Comparison of ENCODE assay signal across 14 cellular contexts in genomic region chr20:53527196-53527595, GRCh38.
DNase-seq lines count a peak whose midpoint lies in the region; ATAC-seq and TF ChIP-seq lines count a peak whose summit lies in the region.
"Had no signal": no experiment of that assay in that cellular context is flagged by ENCODE, and none has a peak within 500 bp of the region (broad histone marks: within the 10 kb centered on the region; RNA-seq: fewer than 3 reads in every experiment).

No MANE protein-coding gene starts in this region.

- WGBS in endodermal cell (ENCODE audit: insufficient coverage in 1 of 2, insufficient read length in 1 of 2), 2 experiments = 88 to 93% methylated on average over 5 to 8 of the region's 8 CpGs

- H3K9ac ChIP-seq in DND-41 (ENCODE audit: low read depth, low read length) (no peak overlapping the region), endodermal cell (ENCODE audit: extremely low read depth, low read length, poor library complexity, severe bottlenecking) (no peak overlapping the region)
- H3K9ac ChIP-seq: BLaER1 treated with 17β-estradiol and CSF1 and Interleukin-3, amounts not matched to agents 10 nM and 100 nM had no signal

- no peaks in the 10 kb centered on the region for H3K9me3 ChIP-seq in DND-41 (ENCODE audit: insufficient read depth, low read length, severe bottlenecking)
- H3K9me3 ChIP-seq in endodermal cell (ENCODE audit: control insufficient read depth, low read length) = no peaks in the 10 kb centered on the region
- H3K9me3 ChIP-seq: BLaER1 treated with 17β-estradiol and CSF1 and Interleukin-3, amounts not matched to agents 10 nM and 100 nM had no signal

- no peak for TF ChIP-seq CTCF in DND-41 (IDR thresholded peaks at IDR 0.05; ENCODE audit: borderline replicate concordance, extremely low read depth, low read length, poor library complexity, severe bottlenecking)
- no peak for TF ChIP-seq CTCF in endodermal cell (conservative IDR thresholded peaks at IDR 0.05)
- no peak for TF ChIP-seq CTCF in neural crest cell (conservative IDR thresholded peaks at IDR 0.05)

- no peaks in the 10 kb centered on the region for H4K20me1 ChIP-seq in DND-41 (ENCODE audit: insufficient read depth, low read length)
- H4K20me1 ChIP-seq: BLaER1 treated with 17β-estradiol and CSF1 and Interleukin-3, amounts not matched to agents 10 nM and 100 nM had no signal

- H3K27me3 ChIP-seq in DND-41 (ENCODE audit: insufficient read depth, low read length, poor library complexity) = no peaks in the 10 kb centered on the region
- no peaks in the 10 kb centered on the region for H3K27me3 ChIP-seq in endodermal cell (ENCODE audit: control insufficient read depth, insufficient read depth, low read length, poor library complexity, severe bottlenecking)
- H3K27me3 ChIP-seq: BLaER1 treated with 17β-estradiol and CSF1 and Interleukin-3, amounts not matched to agents 10 nM and 100 nM had no signal

- H3K4me1 Mint-ChIP-seq in endodermal cell = no peaks in the 10 kb centered on the region
- peaks cover 4% of the 10 kb centered on the region for H3K4me1 Mint-ChIP-seq in neural crest cell
- H3K4me1 Mint-ChIP-seq in activated naive CD8-positive, alpha-beta T cell treated with anti-CD3 and anti-CD28 coated beads for 36 hours = no peaks in the 10 kb centered on the region
- H3K4me1 Mint-ChIP-seq: CD4-positive, CD25-positive, alpha-beta regulatory T cell had no signal

- no peaks in the 10 kb centered on the region for H3K79me2 ChIP-seq in DND-41 (ENCODE audit: insufficient read depth, low read length)

- H3K36me3 Mint-ChIP-seq in endodermal cell (ENCODE audit: low read depth) (no peaks in the 10 kb centered on the region), neural crest cell (ENCODE audit: low read depth) (no peaks in the 10 kb centered on the region)
- no peaks in the 10 kb centered on the region for H3K36me3 Mint-ChIP-seq in activated naive CD8-positive, alpha-beta T cell treated with anti-CD3 and anti-CD28 coated beads for 36 hours
- H3K36me3 Mint-ChIP-seq: CD4-positive, CD25-positive, alpha-beta regulatory T cell had no signal

- ATAC-seq in DND-41 (ENCODE audit: insufficient read depth, low read depth) = no peak
- no peak for ATAC-seq in HG03159 (IDR thresholded peaks at IDR 0.05; ENCODE audit: unreplicated experiment)
- ATAC-seq: HCT116 had no signal

- H3K4me2 ChIP-seq in DND-41 (ENCODE audit: insufficient read depth, low read length) = no peak overlapping the region
- H3K4me2 ChIP-seq: BLaER1 treated with 17β-estradiol and CSF1 and Interleukin-3, amounts not matched to agents 10 nM and 100 nM had no signal

- H3K27me3 Mint-ChIP-seq in endodermal cell (ENCODE audit: insufficient read depth) (no peaks in the 10 kb centered on the region), neural crest cell (ENCODE audit: low read depth) (no peaks in the 10 kb centered on the region)
- H3K27me3 Mint-ChIP-seq in activated naive CD8-positive, alpha-beta T cell treated with anti-CD3 and anti-CD28 coated beads for 36 hours = no peaks in the 10 kb centered on the region
- H3K27me3 Mint-ChIP-seq: CD4-positive, CD25-positive, alpha-beta regulatory T cell had no signal

- H3K27ac Mint-ChIP-seq in endodermal cell = no peak overlapping the region
- peak overlapping the region; percentile 57 for H3K27ac Mint-ChIP-seq in neural crest cell (ENCODE audit: unreplicated experiment)
- H3K27ac Mint-ChIP-seq in activated naive CD8-positive, alpha-beta T cell treated with anti-CD3 and anti-CD28 coated beads for 36 hours = no peak overlapping the region
- H3K27ac Mint-ChIP-seq: CD4-positive, CD25-positive, alpha-beta regulatory T cell had no signal

- H3K9me3 Mint-ChIP-seq in endodermal cell (no peaks in the 10 kb centered on the region), neural crest cell (no peaks in the 10 kb centered on the region)
- no peaks in the 10 kb centered on the region for H3K9me3 Mint-ChIP-seq in activated naive CD8-positive, alpha-beta T cell treated with anti-CD3 and anti-CD28 coated beads for 36 hours
- H3K9me3 Mint-ChIP-seq: CD4-positive, CD25-positive, alpha-beta regulatory T cell had no signal

- DNase-seq in NCI-H2227 (lab: John Stamatoyannopoulos, UW; ENCODE audit: unreplicated experiment) (peak; percentile 8), NCI-H2227 treated with DMSO at 0.1 percent for 48 hours (lab: John Stamatoyannopoulos, UW) (no peak), DND-41 (no peak), endodermal cell (peak; percentile 51), neural crest cell (ENCODE audit: low read depth, low spot score) (no peak), NCI-H748 treated with DMSO at 0.1 percent for 48 hours (lab: John Stamatoyannopoulos, UW) (no peak)
- no peak for DNase-seq in activated naive CD8-positive, alpha-beta T cell treated with anti-CD3 and anti-CD28 coated beads for 36 hours
- DNase-seq: CD4-positive, CD25-positive, alpha-beta regulatory T cell; DMS53 had no signal

- H3K36me3 ChIP-seq in DND-41 (ENCODE audit: insufficient read depth, low read length) (no peaks in the 10 kb centered on the region), endodermal cell (ENCODE audit: control insufficient read depth, insufficient read depth, low read length) (no peaks in the 10 kb centered on the region)
- H3K36me3 ChIP-seq: BLaER1 treated with 17β-estradiol and CSF1 and Interleukin-3, amounts not matched to agents 10 nM and 100 nM had no signal

- H3K4me1 ChIP-seq in DND-41 (ENCODE audit: insufficient read depth, low read length) = no peaks in the 10 kb centered on the region
- H3K4me1 ChIP-seq in endodermal cell (ENCODE audit: control insufficient read depth, insufficient read depth, low read length) = no peaks in the 10 kb centered on the region
- H3K4me1 ChIP-seq: BLaER1 treated with 17β-estradiol and CSF1 and Interleukin-3, amounts not matched to agents 10 nM and 100 nM had no signal

- H3K4me3 Mint-ChIP-seq in endodermal cell (no peak overlapping the region), neural crest cell (no peak overlapping the region)
- H3K4me3 Mint-ChIP-seq in activated naive CD8-positive, alpha-beta T cell treated with anti-CD3 and anti-CD28 coated beads for 36 hours = no peak overlapping the region
- H3K4me3 Mint-ChIP-seq: CD4-positive, CD25-positive, alpha-beta regulatory T cell had no signal

- H3K4me3 ChIP-seq in DND-41 (ENCODE audit: low read depth in 1 of 2, low read length in 2 of 2) (no peak overlapping the region), endodermal cell (ENCODE audit: low read length) (no peak overlapping the region)
- H3K4me3 ChIP-seq: BLaER1 treated with 17β-estradiol and CSF1 and Interleukin-3, amounts not matched to agents 10 nM and 100 nM had no signal

- H3K27ac ChIP-seq in DND-41 (ENCODE audit: low read length) (no peak overlapping the region), endodermal cell (ENCODE audit: low read depth, low read length) (no peak overlapping the region)
- H3K27ac ChIP-seq: 22Rv1; BLaER1 treated with 17β-estradiol and CSF1 and Interleukin-3, amounts not matched to agents 10 nM and 100 nM; HL-60 had no signal

- H2AFZ ChIP-seq in DND-41 (ENCODE audit: low read depth, low read length) = 0 out of 2 replicates have a peak overlapping the region, but pooled peaks have one; percentile 13

Comparison
In these comparisons a context has a peak if more than half of its experiments do, and no peak if none do; other contexts are left out.
1. DNase-seq: peak in NCI-H2227 (single experiment) and endodermal cell (single experiment); none in NCI-H2227 treated with DMSO at 0.1 percent for 48 hours (single experiment), DND-41 (single experiment), neural crest cell (single experiment), NCI-H748 treated with DMSO at 0.1 percent for 48 hours (single experiment) and activated naive CD8-positive, alpha-beta T cell treated with anti-CD3 and anti-CD28 coated beads for 36 hours (single experiment).